9 cellular contexts compared by ENCODE assay signal in genomic region chr11:66568124-66568916, GRCh38. TPM values are rescaled to one million over a fixed set of nuclear protein-coding genes. Genes with fewer than 3 reads are reported as not detected.
DNase-seq lines count a peak whose midpoint lies in the region; TF ChIP-seq lines count a peak whose summit lies in the region.
"Had no signal": no experiment of that assay in that cellular context is flagged by ENCODE, and none has a peak within 500 bp of the region (broad histone marks: within the 10 kb centered on the region; RNA-seq: fewer than 3 reads in every experiment).

Gene CTSF, minus strand, starts transcription at chr11:66568606. Its CDS starts 120 bp downstream, at chr11:66568486.

- DNase-seq in NCI-H82 (lab: John Stamatoyannopoulos, UW) (peak; percentile 14), NCI-H82 treated with DMSO at 0.1 percent for 48 hours (lab: John Stamatoyannopoulos, UW; ENCODE audit: unreplicated experiment) (no peak), NCI-H2196 (lab: John Stamatoyannopoulos, UW; ENCODE audit: unreplicated experiment) (peak; percentile 93), colonic mucosa (peak; percentile 87), left kidney (ENCODE audit: low read depth, low spot score) (peak; percentile 91), A172 (ENCODE audit: low spot score) (no peak)
- DNase-seq in activated CD4-positive, alpha-beta T cell treated with anti-CD3 and anti-CD28 coated beads, Interleukin-2, amount 10 ng/mL, durations not matched to agents 7 days and 5 days: peak; percentile 72
- peak; percentile 60 to 73 for DNase-seq in stimulated activated CD4-positive, alpha-beta T cell treated with anti-CD3 and anti-CD28 coated beads, Interleukin-4, amount 100 ng/mL, for 4 hours

- intact Hi-C loops in colonic mucosa (cut with DNase I): no loop called here

- H3K27ac Mint-ChIP-seq in activated CD4-positive, alpha-beta T cell treated with anti-CD3 and anti-CD28 coated beads, Interleukin-2, amount 10 ng/mL, durations not matched to agents 7 days and 5 days: no peak within 1 kb of the TSS

- no peaks in the 10 kb centered on the region for H3K9me3 ChIP-seq in colonic mucosa

- peak within 1 kb of the TSS; percentile 67 for H3K4me3 Mint-ChIP-seq in activated CD4-positive, alpha-beta T cell treated with anti-CD3 and anti-CD28 coated beads, Interleukin-2, amount 10 ng/mL, durations not matched to agents 7 days and 5 days

- TF ChIP-seq CTCF in colonic mucosa (IDR thresholded peaks at IDR 0.05): no peak

- H3K27me3 Mint-ChIP-seq in activated CD4-positive, alpha-beta T cell treated with anti-CD3 and anti-CD28 coated beads, Interleukin-2, amount 10 ng/mL, durations not matched to agents 7 days and 5 days: peaks cover 13% of the 10 kb centered on the region

- no peaks in the 10 kb centered on the region for H3K36me3 Mint-ChIP-seq in activated CD4-positive, alpha-beta T cell treated with anti-CD3 and anti-CD28 coated beads, Interleukin-2, amount 10 ng/mL, durations not matched to agents 7 days and 5 days (ENCODE audit: low read depth)

- H3K9me3 Mint-ChIP-seq in activated CD4-positive, alpha-beta T cell treated with anti-CD3 and anti-CD28 coated beads, Interleukin-2, amount 10 ng/mL, durations not matched to agents 7 days and 5 days: no peaks in the 10 kb centered on the region

- peak within 1 kb of the TSS in 1 of 2 donors; percentile 69 for H3K9ac ChIP-seq in colonic mucosa (ENCODE audit: low read depth in 2 of 2, low read length in 2 of 2)
- H3K9ac ChIP-seq: BLaER1 had no signal

- H3K27ac ChIP-seq in colonic mucosa: no peak within 1 kb of the TSS
- H3K27ac ChIP-seq: BLaER1 had no signal

- POLR2A ChIA-PET in activated CD4-positive, alpha-beta T cell treated with anti-CD3 and anti-CD28 coated beads, Interleukin-2, amount 10 ng/mL, durations not matched to agents 7 days and 5 days (lab: Charles Lee): interaction anchor here (0.6 kb wide), 2 partner anchors 43 to 118 kb away, joined by 3 to 9 read pairs; no protein-coding TSS in a partner anchor

- no peaks in the 10 kb centered on the region for H3K36me3 ChIP-seq in colonic mucosa
- H3K36me3 ChIP-seq: BLaER1 had no signal

- peaks cover 4% of the 10 kb centered on the region for H3K27me3 ChIP-seq in colonic mucosa

- H3K4me1 Mint-ChIP-seq in activated CD4-positive, alpha-beta T cell treated with anti-CD3 and anti-CD28 coated beads, Interleukin-2, amount 10 ng/mL, durations not matched to agents 7 days and 5 days: peaks cover 5% of the 10 kb centered on the region

- CTCF ChIA-PET in activated CD4-positive, alpha-beta T cell treated with anti-CD3 and anti-CD28 coated beads, Interleukin-2, amount 10 ng/mL, durations not matched to agents 7 days and 5 days (lab: Charles Lee): interaction anchor here (1.3 to 2.1 kb wide), 5 partner anchors 10 to 257 kb away, joined by 3 to 5 read pairs (median 3); partner anchors contain the start of genes CCDC87, CCS and RBM14

- H3K4me1 ChIP-seq in colonic mucosa: no peaks in the 10 kb centered on the region

- peak within 1 kb of the TSS; percentile 73 for H3K4me3 ChIP-seq in colonic mucosa
- H3K4me3 ChIP-seq: BLaER1 had no signal

RNA-seq across cellular contexts. Expression of gene CTSF, which starts in this region (rescaled TPM):
- total RNA-seq in activated CD4-positive, alpha-beta T cell treated with anti-CD3 and anti-CD28 coated beads, Interleukin-2, amount 10 ng/mL, durations not matched to agents 7 days and 5 days: 1 to 10 TPM; 3.5 to 3.9 TPM
- 10 to 100 TPM in 1 of 2 donors, 1 to 10 TPM in 1; 3.1 to 17.3 TPM for total RNA-seq in colonic mucosa
- 1.6 and 7.8 TPM in 2 replicates for total RNA-seq in A172 (2014; rRNA removed; shearing (Covaris generic))

Comparison
In these comparisons a context has a peak if more than half of its experiments do, and no peak if none do; other contexts are left out.
1. DNase-seq: peak in NCI-H82 (single experiment), NCI-H2196 (single experiment), activated CD4-positive, alpha-beta T cell treated with anti-CD3 and anti-CD28 coated beads, Interleukin-2, amount 10 ng/mL, durations not matched to agents 7 days and 5 days (single experiment), colonic mucosa (single experiment), left kidney (single experiment) and stimulated activated CD4-positive, alpha-beta T cell treated with anti-CD3 and anti-CD28 coated beads, Interleukin-4, amount 100 ng/mL, for 4 hours (2 of 2); none in NCI-H82 treated with DMSO at 0.1 percent for 48 hours (single experiment) and A172 (single experiment).